8 cellular contexts compared by ENCODE assay signal in the genomic region with DNA sequence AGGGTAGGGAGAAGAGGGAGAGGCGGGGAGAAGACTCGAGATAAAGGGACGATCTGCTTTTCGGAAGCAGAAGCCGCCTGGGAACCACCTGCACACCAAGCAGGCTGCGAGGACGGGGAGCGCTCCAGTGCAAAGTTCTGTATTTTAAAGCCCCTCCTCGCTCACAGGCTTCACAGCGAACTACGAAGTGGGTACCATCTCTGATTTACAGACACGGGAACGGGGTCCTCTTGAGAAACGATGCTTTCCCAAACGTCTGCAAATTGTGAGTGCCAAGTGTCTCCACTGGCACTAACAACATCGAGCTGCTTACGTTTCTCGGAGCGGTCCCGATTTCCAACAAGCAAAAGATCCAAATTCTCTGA. TPM values are rescaled to one million over a fixed set of nuclear protein-coding genes. Genes with fewer than 3 reads are reported as not detected.
DNase-seq lines count a peak whose midpoint lies in the region; ATAC-seq, FAIRE-seq and TF ChIP-seq lines count a peak whose summit lies in the region.

No MANE protein-coding gene starts in this region.

- no peaks in the 10 kb centered on the region for H3K9me3 ChIP-seq in endothelial cell of umbilical vein (replicated peaks; ENCODE audit: control insufficient read depth, insufficient read depth, low read length)

- no peaks in the 10 kb centered on the region for H3K27me3 ChIP-seq in endothelial cell of umbilical vein (ENCODE audit: control insufficient read depth in 2 of 2, insufficient read depth in 2 of 2, low read length in 2 of 2)

- peak overlapping the region; percentile 72 for H3K27ac ChIP-seq in endothelial cell of umbilical vein (ENCODE audit: insufficient read depth, low read depth, low read length)

- TSS peak; percentile 47 for BruUV-seq in endothelial cell of umbilical vein (replicated peaks; lab: Mats Ljungman, UMichigan)

- peak; percentile 40 for ATAC-seq in GM18511 (IDR thresholded peaks at IDR 0.05; ENCODE audit: unreplicated experiment)

- no peaks in the 10 kb centered on the region for H3K9me1 ChIP-seq in endothelial cell of umbilical vein (replicated peaks; ENCODE audit: control insufficient read depth, extremely low read depth, insufficient read depth, low read length)

- H3K4me2 ChIP-seq in endothelial cell of umbilical vein (ENCODE audit: insufficient read depth, low read length) = peak overlapping the region; percentile 94

- H3K79me2 ChIP-seq in endothelial cell of umbilical vein (ENCODE audit: control insufficient read depth, insufficient read depth, low read length) = peaks cover 20% of the 10 kb centered on the region

- intact Hi-C loops in endothelial cell of umbilical vein (cut with micrococcal nuclease) = loop anchor here (1.0 to 2.0 kb wide), 7 partner anchors 47 to 412 kb away; a partner anchor contains a TSS

- H3K4me3 ChIP-seq in AG04449 (ENCODE audit: low read depth, low read length) (peak overlapping the region; percentile 83), endothelial cell of umbilical vein (replicated peaks in 1 of 3; ENCODE audit: insufficient read depth in 1 of 3, low read depth in 1 of 3, low read length in 3 of 3) (peak overlapping the region; percentile 65 to 87 (median 83))

- no peaks in the 10 kb centered on the region for H3K9me3 Mint-ChIP-seq in nephron

- TF ChIP-seq CTCF in AG04449 (IDR thresholded peaks at IDR 0.05; ENCODE audit: insufficient read depth, low read length, missing control alignments) (no peak), endothelial cell of umbilical vein (IDR thresholded peaks at IDR 0.05; ENCODE audit: extremely low read depth in 1 of 2, insufficient read depth in 1 of 2, low read depth in 1 of 2, low read length in 2 of 2) (no peak), nephron (IDR thresholded peaks at IDR 0.05; ENCODE audit: unreplicated experiment in 3 of 3) (no peak)

- DNase-seq in AG04449 (ENCODE audit: low read depth, low spot score) (no peak), HPDE6-E6E7 (ENCODE audit: extremely low spot score) (peak; percentile 22), endothelial cell of umbilical vein (ENCODE audit: low read depth, low spot score) (no peak), NCI-H187 treated with DMSO at 0.1 percent for 48 hours (lab: John Stamatoyannopoulos, UW) (no peak), KBM-7 (no peak)
- DNase-seq in activated CD4-positive, alpha-beta T cell treated with anti-CD3 and anti-CD28 coated beads for 48 hours = peak; percentile 29

- CTCF ChIA-PET in AG04449 (lab: Yijun Ruan, JAX) (interaction anchor here (0.7 to 8.1 kb wide), 20 partner anchors 9 to 213 kb away, joined by 3 to 216 read pairs (median 6); a partner anchor contains a TSS), endothelial cell of umbilical vein (lab: Charles Lee) (interaction anchor here (0.7 to 5.7 kb wide), 21 partner anchors 10 to 497 kb away, joined by 3 to 120 read pairs (median 7); a partner anchor contains a TSS)

- no peaks in the 10 kb centered on the region for H4K20me1 ChIP-seq in endothelial cell of umbilical vein (replicated peaks; ENCODE audit: control insufficient read depth, extremely low read depth, insufficient read depth, low read length)

- H3K27ac Mint-ChIP-seq in nephron = peak overlapping the region; percentile 62 to 89 (median 86)

- H3K27me3 Mint-ChIP-seq in nephron (ENCODE audit: low read depth) = peaks cover 43% of the 10 kb centered on the region

- in situ Hi-C loops in KBM-7 (cut with MboI; ENCODE audit: low pct_unique_long_range_greater_than_20kb, low sequenced_read_pairs) = no loop called here

- FAIRE-seq in endothelial cell of umbilical vein (lab: Jason Lieb, UNC) = no peak

- H3K36me3 Mint-ChIP-seq in nephron (ENCODE audit: low read depth) = no peaks in the 10 kb centered on the region

- peaks cover 21% of the 10 kb centered on the region for H3K4me1 ChIP-seq in endothelial cell of umbilical vein (ENCODE audit: control insufficient read depth, extremely low read depth, insufficient read depth, low read length)

- H3K4me1 Mint-ChIP-seq in nephron = peaks cover 11% of the 10 kb centered on the region

- POLR2A ChIA-PET in AG04449 (lab: Yijun Ruan, JAX) (interaction anchor here (1.1 to 1.8 kb wide), 7 partner anchors 13 to 205 kb away, joined by 3 to 7 read pairs (median 4); a partner anchor contains a TSS), endothelial cell of umbilical vein (lab: Charles Lee) (interaction anchor here (1.3 to 2.7 kb wide), 2 partner anchors 46 to 85 kb away, joined by 4 to 11 read pairs; a partner anchor contains a TSS)

- H3K4me3 Mint-ChIP-seq in nephron = peak overlapping the region; percentile 87 to 94 (median 93)

- H3K36me3 ChIP-seq in endothelial cell of umbilical vein (ENCODE audit: control insufficient read depth in 2 of 2, extremely low read depth in 1 of 2, insufficient read depth in 2 of 2, low read length in 2 of 2) = peaks cover 0 to 3% of the 10 kb centered on the region in 2 experiments

- peak overlapping the region; percentile 91 for H2AFZ ChIP-seq in endothelial cell of umbilical vein (ENCODE audit: low read depth, low read length)

- dilution Hi-C loops in endothelial cell of umbilical vein (cut with MboI; ENCODE audit: extremely low pct_ligation_motif_present, low sequenced_read_pairs) = no loop called here

- H3K9ac ChIP-seq in endothelial cell of umbilical vein (replicated peaks; ENCODE audit: extremely low read depth, insufficient read depth, low read length) = peak overlapping the region; percentile 92

- TF ChIP-seq POLR2A in endothelial cell of umbilical vein (IDR thresholded peaks at IDR 0.05; ENCODE audit: low read depth, low read length) = no peak

TF ChIP-seq in endothelial cell of umbilical vein, 7 proteins besides CTCF, POLR2A, EP300 and RAD21:
- TF ChIP-seq MYC (IDR thresholded peaks at IDR 0.05; ENCODE audit: low read depth, low read length) = no peak
- TF ChIP-seq FOS (IDR thresholded peaks at IDR 0.05; ENCODE audit: borderline replicate concordance, insufficient read depth, low read length) = no peak
- TF ChIP-seq GATA2 (IDR thresholded peaks at IDR 0.05; ENCODE audit: insufficient read depth, insufficient read length, low read depth, low read length) = no peak
- no peak for TF ChIP-seq POLR2AphosphoS5 (IDR thresholded peaks at IDR 0.05; ENCODE audit: insufficient read depth, low read depth, low read length)
- no peak for TF ChIP-seq EZH2 (IDR thresholded peaks at IDR 0.05; ENCODE audit: borderline replicate concordance, low read depth, low read length, severe bottlenecking)
- TF ChIP-seq, protein P1, sequence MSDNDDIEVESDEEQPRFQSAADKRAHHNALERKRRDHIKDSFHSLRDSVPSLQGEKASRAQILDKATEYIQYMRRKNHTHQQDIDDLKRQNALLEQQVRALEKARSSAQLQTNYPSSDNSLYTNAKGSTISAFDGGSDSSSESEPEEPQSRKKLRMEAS (IDR thresholded peaks at IDR 0.05; ENCODE audit: insufficient read depth, insufficient read length) = no peak

RNA-seq across cellular contexts. Expression of a gene that starts 0.7 kb away (rescaled TPM):
- 45.5 and 49.7 TPM in 2 replicates for total RNA-seq in endothelial cell of umbilical vein
- 38.0 and 40.3 TPM in 2 replicates for polyA plus RNA-seq in endothelial cell of umbilical vein
- polyA plus RNA-seq in endothelial cell of umbilical vein (2011; cell fraction: cytosol; rRNA removed) = 32.2 and 36.7 TPM in 2 replicates
- 81.8 and 95.7 TPM in 2 replicates for polyA plus RNA-seq in endothelial cell of umbilical vein (2011; cell fraction: nucleus; rRNA removed)
- polyA plus RNA-seq in endothelial cell of umbilical vein (2012) = 37.6 and 39.0 TPM in 2 replicates
- polyA minus RNA-seq in endothelial cell of umbilical vein = 63.3 and 77.9 TPM in 2 replicates
- 18.4 TPM for polyA minus RNA-seq in endothelial cell of umbilical vein (2011; cell fraction: cytosol; rRNA and poly(A)+ RNA removed)
- polyA minus RNA-seq in endothelial cell of umbilical vein (2011; cell fraction: nucleus; rRNA and poly(A)+ RNA removed) = 81.2 and 94.1 TPM in 2 replicates

RNA-seq across cellular contexts. Expression of a gene that starts 40.8 kb away (rescaled TPM):
- total RNA-seq in endothelial cell of umbilical vein = not detected in 2 replicates
- not detected in 2 replicates for polyA plus RNA-seq in endothelial cell of umbilical vein
- polyA plus RNA-seq in endothelial cell of umbilical vein (2011; cell fraction: cytosol; rRNA removed) = not detected in 2 replicates
- polyA plus RNA-seq in endothelial cell of umbilical vein (2011; cell fraction: nucleus; rRNA removed) = not detected in 2 replicates
- not detected in 2 replicates for polyA plus RNA-seq in endothelial cell of umbilical vein (2012)
- not detected in 2 replicates for polyA minus RNA-seq in endothelial cell of umbilical vein
- polyA minus RNA-seq in endothelial cell of umbilical vein (2011; cell fraction: cytosol; rRNA and poly(A)+ RNA removed) = not detected
- polyA minus RNA-seq in endothelial cell of umbilical vein (2011; cell fraction: nucleus; rRNA and poly(A)+ RNA removed) = not detected in 2 replicates

RNA-seq across cellular contexts. Expression of a gene that starts 56.1 kb away (rescaled TPM):
- 60.3 and 63.9 TPM in 2 replicates for total RNA-seq in endothelial cell of umbilical vein
- polyA plus RNA-seq in endothelial cell of umbilical vein = 60.9 and 84.0 TPM in 2 replicates
- polyA plus RNA-seq in endothelial cell of umbilical vein (2011; cell fraction: cytosol; rRNA removed) = 102 and 113 TPM in 2 replicates
- 63.9 and 76.2 TPM in 2 replicates for polyA plus RNA-seq in endothelial cell of umbilical vein (2011; cell fraction: nucleus; rRNA removed)
- 58.7 and 60.8 TPM in 2 replicates for polyA plus RNA-seq in endothelial cell of umbilical vein (2012)
- polyA minus RNA-seq in endothelial cell of umbilical vein = 32.7 and 37.6 TPM in 2 replicates
- polyA minus RNA-seq in endothelial cell of umbilical vein (2011; cell fraction: cytosol; rRNA and poly(A)+ RNA removed) = 38.1 TPM
- polyA minus RNA-seq in endothelial cell of umbilical vein (2011; cell fraction: nucleus; rRNA and poly(A)+ RNA removed) = 14.9 and 15.1 TPM in 2 replicates

Comparison
In these comparisons a context has a peak if more than half of its experiments do, and no peak if none do; other contexts are left out.
1. DNase-seq: peak in HPDE6-E6E7 (single experiment) and activated CD4-positive, alpha-beta T cell treated with anti-CD3 and anti-CD28 coated beads for 48 hours (single experiment); none in AG04449 (single experiment), endothelial cell of umbilical vein (single experiment), NCI-H187 treated with DMSO at 0.1 percent for 48 hours (single experiment) and KBM-7 (single experiment).